ENCODE assay signal across 1 cellular context in the genomic region with DNA sequence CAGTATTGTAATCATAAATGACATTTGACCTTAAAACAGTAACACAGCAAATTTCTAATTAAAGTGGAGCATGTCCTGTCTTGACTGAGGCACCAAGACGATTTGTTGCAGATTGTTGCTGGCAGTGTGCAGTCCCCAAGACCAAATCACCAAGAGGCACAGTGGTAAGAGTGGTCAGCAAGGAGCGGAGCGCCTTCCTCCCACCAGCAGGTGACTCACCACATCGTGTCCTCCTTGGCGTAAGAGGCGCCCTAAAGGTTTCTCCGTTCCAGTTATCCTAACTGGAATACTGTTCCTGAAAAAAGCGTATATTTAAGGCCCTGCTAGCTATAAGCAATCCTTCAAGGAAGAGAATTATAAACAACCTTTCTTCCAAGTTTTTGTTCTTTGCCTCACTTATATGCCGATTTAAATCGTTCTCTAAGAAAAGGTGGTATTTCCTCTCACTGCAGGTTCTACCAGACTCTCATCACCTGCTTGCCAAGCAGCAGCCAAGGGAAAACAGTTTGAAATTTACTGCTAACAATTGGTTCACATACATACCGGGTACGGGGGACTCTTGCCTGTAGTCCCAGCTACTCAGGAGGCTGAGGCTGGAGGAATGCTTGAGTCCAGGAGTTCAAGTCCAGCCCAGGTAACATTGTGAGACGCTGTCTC.
TF ChIP-seq lines count a peak whose summit lies in the region.

No MANE protein-coding gene starts in this region.

TF ChIP-seq in IMR-90, 13 proteins besides CTCF, POLR2A, EP300 and RAD21:
- TF ChIP-seq CHD1 (IDR thresholded peaks at IDR 0.05; ENCODE audit: low read depth, low read length): no peak
- no peak for TF ChIP-seq BHLHE40 (IDR thresholded peaks at IDR 0.05; ENCODE audit: low read depth, low read length)
- no peak for TF ChIP-seq MAFK (IDR thresholded peaks at IDR 0.05; ENCODE audit: low read depth, low read length)
